1 cellular context compared by ENCODE assay signal in genomic region chr15:42548258-42549051, GRCh38.
TF ChIP-seq lines count a peak whose summit lies in the region.

TSS of gene HAUS2 (plus strand) at chr15:42548838. CDS start at chr15:42548873, 35 bp downstream.
TSS of gene LRRC57 (minus strand) at chr15:42548793. CDS start at chr15:42548434, 359 bp downstream.

TF ChIP-seq in GM12878, 131 proteins besides CTCF, POLR2A, EP300 and RAD21 (continued from another document):
- TF ChIP-seq NKRF (conservative IDR thresholded peaks at IDR 0.05) (peak; percentile 78), EGR1 (IDR thresholded peaks at IDR 0.05; ENCODE audit: borderline replicate concordance in 1 of 2, low read depth in 2 of 2, low read length in 2 of 2) (peak in 1 of 2 experiments; percentile 73; a peak in 1 of 3 replicates), POLR2AphosphoS5 (IDR thresholded peaks at IDR 0.05; ENCODE audit: low read length) (peak; percentile 92), BRCA1 (IDR thresholded peaks at IDR 0.05; ENCODE audit: low read depth, low read length) (peak; percentile 58), ZZZ3 (IDR thresholded peaks at IDR 0.05; ENCODE audit: control insufficient read depth, insufficient read length, low read depth) (no peak), HCFC1 (IDR thresholded peaks at IDR 0.05; ENCODE audit: low read length) (peak; percentile 60), SKIL (IDR thresholded peaks at IDR 0.05; ENCODE audit: low read depth, poor library complexity, severe bottlenecking) (no peak), LARP7 (IDR thresholded peaks at IDR 0.05) (peak; percentile 71; the same call in 1 of the 2 replicates)
